Comparison of ENCODE assay signal across 8 cellular contexts in genomic region chrX:51496501-51497291, GRCh38. TPM values are rescaled to one million over a fixed set of nuclear protein-coding genes. Genes with fewer than 3 reads are reported as not detected.
DNase-seq lines count a peak whose midpoint lies in the region; ATAC-seq and TF ChIP-seq lines count a peak whose summit lies in the region.

Gene NUDT11 (minus strand): TSS chrX:51496592. CDS start chrX:51496444, 148 bp downstream.

- intact Hi-C loops in breast epithelium (cut with DNase I; ENCODE audit: low total_unique reads) = no loop called here

- TF ChIP-seq CTCF in breast epithelium (IDR thresholded peaks at IDR 0.05) = no peak

- peak within 1 kb of the TSS; percentile 62 for H3K27ac Mint-ChIP-seq in T-helper 1 cell treated with Interleukin-12 subunit alpha and Interleukin-12 subunit beta and Interleukin-4 antibody, amounts not matched to agents 30 μg/mL and 1 μg/mL, for 36 hours

- no peaks in the 10 kb centered on the region for H3K36me3 Mint-ChIP-seq in T-helper 1 cell treated with Interleukin-12 subunit alpha and Interleukin-12 subunit beta and Interleukin-4 antibody, amounts not matched to agents 30 μg/mL and 1 μg/mL, for 36 hours (ENCODE audit: low read depth)

- no peaks in the 10 kb centered on the region for H3K36me3 ChIP-seq in breast epithelium

- no peaks in the 10 kb centered on the region for H3K9me3 Mint-ChIP-seq in T-helper 1 cell treated with Interleukin-12 subunit alpha and Interleukin-12 subunit beta and Interleukin-4 antibody, amounts not matched to agents 30 μg/mL and 1 μg/mL, for 36 hours

- peak; percentile 58 for DNase-seq in DMS114 treated with DMSO at 0.1 percent for 48 hours (lab: John Stamatoyannopoulos, UW; ENCODE audit: unreplicated experiment)
- DNase-seq in breast epithelium (ENCODE audit: low spot score in 2 of 2) = peak; percentile 26 to 51
- peak; percentile 88 for DNase-seq in islet precursor cell
- peak; percentile 33 to 43 for DNase-seq in stimulated activated CD4-positive, alpha-beta T cell treated with anti-CD3 and anti-CD28 coated beads, Interleukin-15, amount 100 ng/mL, for 48 hours (ENCODE audit: low read depth in 2 of 2)
- DNase-seq in NCI-H1694 (lab: John Stamatoyannopoulos, UW) = no peak
- no peak for DNase-seq in KG1 (lab: John Stamatoyannopoulos, UW)

- no peaks in the 10 kb centered on the region for H3K4me1 ChIP-seq in breast epithelium

- peak within 1 kb of the TSS; percentile 87 for H3K4me3 Mint-ChIP-seq in T-helper 1 cell treated with Interleukin-12 subunit alpha and Interleukin-12 subunit beta and Interleukin-4 antibody, amounts not matched to agents 30 μg/mL and 1 μg/mL, for 36 hours

- peak; percentile 59 for ATAC-seq in HG02938 (IDR thresholded peaks at IDR 0.05; ENCODE audit: unreplicated experiment)

- H3K9me3 ChIP-seq in breast epithelium = no peaks in the 10 kb centered on the region

- H3K27me3 ChIP-seq in breast epithelium = peaks cover 0 to 36% of the 10 kb centered on the region in 2 donors

- H3K27me3 Mint-ChIP-seq in T-helper 1 cell treated with Interleukin-12 subunit alpha and Interleukin-12 subunit beta and Interleukin-4 antibody, amounts not matched to agents 30 μg/mL and 1 μg/mL, for 36 hours (ENCODE audit: low read depth) = peaks cover 19% of the 10 kb centered on the region

- peaks cover 13% of the 10 kb centered on the region for H3K4me1 Mint-ChIP-seq in T-helper 1 cell treated with Interleukin-12 subunit alpha and Interleukin-12 subunit beta and Interleukin-4 antibody, amounts not matched to agents 30 μg/mL and 1 μg/mL, for 36 hours (ENCODE audit: low read depth)

- H3K4me3 ChIP-seq in breast epithelium = peak within 1 kb of the TSS; percentile 42 to 78 (median 56)

- no peak for TF ChIP-seq POLR2A in breast epithelium (IDR thresholded peaks at IDR 0.05)

- H3K27ac ChIP-seq in breast epithelium = peak within 1 kb of the TSS in 1 of 2 donors; percentile 32

RNA-seq across cellular contexts. Expression of gene NUDT11, which starts in this region (rescaled TPM):
- total RNA-seq in breast epithelium = 1 to 10 TPM; 1.4 to 2.6 (median 2.2) TPM

Comparison
In these comparisons a context has a peak if more than half of its experiments do, and no peak if none do; other contexts are left out.
1. DNase-seq: peak in DMS114 treated with DMSO at 0.1 percent for 48 hours (single experiment), breast epithelium (2 of 2), islet precursor cell (single experiment) and stimulated activated CD4-positive, alpha-beta T cell treated with anti-CD3 and anti-CD28 coated beads, Interleukin-15, amount 100 ng/mL, for 48 hours (2 of 2); none in NCI-H1694 (single experiment) and KG1 (single experiment).